In the genomic region with DNA sequence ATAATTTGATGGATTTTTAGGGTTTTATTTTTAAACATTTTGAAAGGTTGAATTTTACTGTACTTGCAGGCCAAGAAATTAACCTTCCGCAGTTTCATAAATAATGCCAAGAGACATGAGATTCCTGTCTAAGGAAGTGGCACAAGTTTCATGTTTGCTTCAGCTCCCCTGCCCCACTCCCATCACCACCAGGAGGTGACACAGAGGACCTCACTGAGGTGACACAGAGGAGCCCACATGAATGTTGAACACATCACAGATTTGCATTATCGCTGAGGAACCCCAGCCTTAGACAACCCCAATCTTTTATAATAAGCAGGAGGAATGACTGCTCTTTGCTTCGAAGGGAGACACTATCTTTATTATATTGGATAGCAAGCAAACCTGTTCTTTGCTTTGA, we compare ENCODE assay signal across 4 cellular contexts.
"Had no signal": no experiment of that assay in that cellular context is flagged by ENCODE, and none has a peak within 500 bp of the region (broad histone marks: within the 10 kb centered on the region; RNA-seq: fewer than 3 reads in every experiment).

No MANE protein-coding gene starts in this region.

- H3K4me1 ChIP-seq: HAP-1 had no signal

- H2AFZ ChIP-seq: GM23338 had no signal

- H3K9me3 ChIP-seq: HAP-1 had no signal

- H3K27ac Mint-ChIP-seq: GM23338 had no signal

- H3K4me3 Mint-ChIP-seq: GM23338 had no signal

- ATAC-seq: GM23338 had no signal

- H3K9me3 Mint-ChIP-seq: GM23338 had no signal

- H3K36me3 ChIP-seq: HAP-1 had no signal

- H3K4me2 ChIP-seq: GM23338 had no signal

- H3K4me3 ChIP-seq: GM23338, HAP-1 had no signal

- DNase-seq: H7, IMR-90 had no signal
